Comparison of ENCODE assay signal across 10 cellular contexts in the genomic region with DNA sequence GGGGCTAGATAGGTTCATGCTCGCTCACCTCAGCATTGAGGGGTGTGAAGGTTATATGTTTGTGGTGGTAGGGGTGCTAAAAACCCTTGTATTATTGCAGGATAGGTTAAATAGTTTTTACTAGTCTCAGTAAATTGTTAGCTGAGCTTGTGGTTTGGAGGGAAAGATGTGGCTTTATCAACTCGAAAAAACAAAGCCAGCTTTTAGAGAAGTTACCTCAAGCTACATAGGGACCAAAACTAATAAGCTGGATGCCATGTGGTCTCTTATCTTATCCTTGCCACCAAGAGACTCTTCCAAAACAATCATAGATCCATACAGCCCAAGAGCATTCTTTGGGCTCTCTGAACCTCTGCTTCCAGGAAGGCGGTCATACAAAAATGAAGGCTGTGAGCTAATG. TPM values are rescaled to one million over a fixed set of nuclear protein-coding genes. Genes with fewer than 3 reads are reported as not detected.
A peak's percentile ranks its signal among the peaks of the same experiment; 100 is the strongest.
DNase-seq lines count a peak whose midpoint lies in the region; ATAC-seq and TF ChIP-seq lines count a peak whose summit lies in the region.
"Had no signal": no experiment of that assay in that cellular context is flagged by ENCODE, and none has a peak within 500 bp of the region (broad histone marks: within the 10 kb centered on the region; RNA-seq: fewer than 3 reads in every experiment).

No MANE protein-coding gene starts in this region.

- H3K9me3 Mint-ChIP-seq in activated CD4-positive, alpha-beta T cell treated with anti-CD3 and anti-CD28 coated beads, Interleukin-2, amount 10 ng/mL, durations not matched to agents 7 days and 5 days, result no peaks in the 10 kb centered on the region
- H3K9me3 Mint-ChIP-seq in T-cell, result no peaks in the 10 kb centered on the region
- H3K9me3 Mint-ChIP-seq in stimulated activated naive CD8-positive, alpha-beta T cell treated with anti-CD3 and anti-CD28 coated beads, Interleukin-15, amount 100 ng/mL, for 72 hours, result no peaks in the 10 kb centered on the region

- POLR2A ChIA-PET in activated CD4-positive, alpha-beta T cell treated with anti-CD3 and anti-CD28 coated beads, Interleukin-2, amount 10 ng/mL, durations not matched to agents 7 days and 5 days (lab: Charles Lee), result no interaction called here
- POLR2A ChIA-PET in T-cell (lab: Charles Lee), result no interaction called here

- no peak for TF ChIP-seq CTCF in fibroblast of the aortic adventitia (IDR thresholded peaks at IDR 0.05; ENCODE audit: insufficient read depth, low read length)

- CTCF ChIA-PET in activated CD4-positive, alpha-beta T cell treated with anti-CD3 and anti-CD28 coated beads, Interleukin-2, amount 10 ng/mL, durations not matched to agents 7 days and 5 days (lab: Charles Lee), result interaction anchor here (0.8 to 3.5 kb wide), 5 partner anchors 10 to 102 kb away, joined by 3 to 18 read pairs (median 4); no protein-coding TSS in a partner anchor
- CTCF ChIA-PET in T-cell (lab: Charles Lee), result interaction anchor here in 1 of 2 donors (0.6 to 0.7 kb wide), 2 partner anchors 10 to 28 kb away, joined by 3 to 6 read pairs; no protein-coding TSS in a partner anchor

- H3K27me3 Mint-ChIP-seq in activated CD4-positive, alpha-beta T cell treated with anti-CD3 and anti-CD28 coated beads, Interleukin-2, amount 10 ng/mL, durations not matched to agents 7 days and 5 days, result no peaks in the 10 kb centered on the region
- H3K27me3 Mint-ChIP-seq in T-cell, result no peaks in the 10 kb centered on the region
- no peaks in the 10 kb centered on the region for H3K27me3 Mint-ChIP-seq in stimulated activated naive CD8-positive, alpha-beta T cell treated with anti-CD3 and anti-CD28 coated beads, Interleukin-15, amount 100 ng/mL, for 72 hours

- peaks cover 66% of the 10 kb centered on the region for H3K36me3 Mint-ChIP-seq in activated CD4-positive, alpha-beta T cell treated with anti-CD3 and anti-CD28 coated beads, Interleukin-2, amount 10 ng/mL, durations not matched to agents 7 days and 5 days (ENCODE audit: low read depth)
- peaks cover 17% of the 10 kb centered on the region for H3K36me3 Mint-ChIP-seq in T-cell

- no peak overlapping the region for H3K4me3 ChIP-seq in fibroblast of the aortic adventitia (ENCODE audit: low read depth, low read length)

- peak overlapping the region; percentile 90 for H3K27ac Mint-ChIP-seq in activated CD4-positive, alpha-beta T cell treated with anti-CD3 and anti-CD28 coated beads, Interleukin-2, amount 10 ng/mL, durations not matched to agents 7 days and 5 days
- peak overlapping the region; percentile 96 to 97 for H3K27ac Mint-ChIP-seq in T-cell
- H3K27ac Mint-ChIP-seq in stimulated activated naive CD8-positive, alpha-beta T cell treated with anti-CD3 and anti-CD28 coated beads, Interleukin-15, amount 100 ng/mL, for 72 hours, result peak overlapping the region; percentile 88 to 91

- no peak for DNase-seq in activated CD4-positive, alpha-beta T cell treated with anti-CD3 and anti-CD28 coated beads, Interleukin-2, amount 10 ng/mL, durations not matched to agents 7 days and 5 days
- no peak for DNase-seq in activated CD4-positive, alpha-beta T cell treated with anti-CD3 and anti-CD28 coated beads for 48 hours
- no peak for DNase-seq in T-cell
- peak; percentile 41 for DNase-seq in fibroblast of the aortic adventitia (ENCODE audit: low read depth)
- no peak for DNase-seq in stimulated activated naive CD8-positive, alpha-beta T cell treated with anti-CD3 and anti-CD28 coated beads, Interleukin-15, amount 100 ng/mL, for 72 hours
- DNase-seq in NCI-H187 (lab: John Stamatoyannopoulos, UW), result no peak
- DNase-seq in NCI-H128 (lab: John Stamatoyannopoulos, UW; ENCODE audit: unreplicated experiment), result no peak
- DNase-seq: ACHN had no signal

- peaks cover 92% of the 10 kb centered on the region for H3K4me1 Mint-ChIP-seq in activated CD4-positive, alpha-beta T cell treated with anti-CD3 and anti-CD28 coated beads, Interleukin-2, amount 10 ng/mL, durations not matched to agents 7 days and 5 days
- H3K4me1 Mint-ChIP-seq in T-cell, result peaks cover 93 to 96% (median 95%) of the 10 kb centered on the region in 3 donors
- peaks cover 96% of the 10 kb centered on the region for H3K4me1 Mint-ChIP-seq in stimulated activated naive CD8-positive, alpha-beta T cell treated with anti-CD3 and anti-CD28 coated beads, Interleukin-15, amount 100 ng/mL, for 72 hours

- peak overlapping the region; percentile 73 for H3K4me3 Mint-ChIP-seq in activated CD4-positive, alpha-beta T cell treated with anti-CD3 and anti-CD28 coated beads, Interleukin-2, amount 10 ng/mL, durations not matched to agents 7 days and 5 days
- H3K4me3 Mint-ChIP-seq in T-cell, result peak overlapping the region; percentile 59 to 65 (median 62)
- H3K4me3 Mint-ChIP-seq in stimulated activated naive CD8-positive, alpha-beta T cell treated with anti-CD3 and anti-CD28 coated beads, Interleukin-15, amount 100 ng/mL, for 72 hours, result peak overlapping the region; percentile 21 to 80

- ATAC-seq in T-cell (replicated peaks in 1 of 4) (no peak), GM21786 (IDR thresholded peaks at IDR 0.05; ENCODE audit: unreplicated experiment) (no peak)
- no peak for ATAC-seq in stimulated activated naive CD8-positive, alpha-beta T cell treated with anti-CD3 and anti-CD28 coated beads, Interleukin-15, amount 100 ng/mL, for 72 hours
- ATAC-seq: Panc1 had no signal

RNA-seq across cellular contexts. Expression of gene MSN, which starts 29.2 kb away (rescaled TPM):
- 100 to 1,000 TPM; 617 to 728 TPM for total RNA-seq in activated CD4-positive, alpha-beta T cell treated with anti-CD3 and anti-CD28 coated beads, Interleukin-2, amount 10 ng/mL, durations not matched to agents 7 days and 5 days
- total RNA-seq in T-cell, result 100 to 1,000 TPM; 324 to 383 (median 348) TPM
- total RNA-seq in fibroblast of the aortic adventitia (ENCODE audit: low replicate concordance), result 175 and 335 TPM in 2 replicates
